ENCODE assay signal across 24 cellular contexts in the genomic region with DNA sequence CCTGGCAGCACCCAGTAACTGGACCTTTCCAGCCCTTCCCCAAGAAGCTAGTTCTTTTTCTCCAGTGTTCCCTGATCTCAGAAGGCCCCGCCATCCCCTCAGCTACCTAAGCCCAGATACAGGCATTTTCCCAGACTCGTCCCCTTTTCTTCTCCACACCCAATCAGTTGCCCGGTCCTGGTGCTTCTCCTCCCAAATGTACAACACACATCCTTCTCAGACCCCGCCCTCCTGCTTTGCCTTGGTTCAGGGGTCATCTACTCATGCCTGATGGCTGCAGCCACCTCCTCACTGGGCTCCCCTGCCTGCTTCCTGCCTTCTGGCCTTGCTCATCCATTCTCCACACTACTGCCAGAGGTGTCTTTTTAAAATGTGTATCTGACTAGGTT. TPM values are rescaled to one million over a fixed set of nuclear protein-coding genes. Genes with fewer than 3 reads are reported as not detected.
"Had no signal": no experiment of that assay in that cellular context is flagged by ENCODE, and none has a peak within 500 bp of the region (broad histone marks: within the 10 kb centered on the region; RNA-seq: fewer than 3 reads in every experiment).

No MANE protein-coding gene starts in this region.

- ATAC-seq: activated CD8-positive, alpha-beta T cell treated with anti-CD3 and anti-CD28 coated beads for 36 hours; activated T-cell treated with anti-CD3 and anti-CD28 coated beads, Interleukin-2, amount 50 U/mL, for 72 hours; T-cell had no signal

- H3K4me3 ChIP-seq: MG63, SK-N-MC had no signal

- H3K27ac Mint-ChIP-seq: activated CD8-positive, alpha-beta T cell treated with anti-CD3 and anti-CD28 coated beads for 36 hours; activated naive CD4-positive, alpha-beta T cell treated with anti-CD3 and anti-CD28 coated beads, Interleukin-2, amount 50 U/mL, for 24 hours; activated T-cell treated with anti-CD3 and anti-CD28 coated beads, Interleukin-2, amount 50 U/mL, for 72 hours; activated T-helper 2 cell treated with anti-CD3 and anti-CD28 coated beads, Interferon-gamma antibody, Interleukin-2, Interleukin-4, amounts not matched to agents 10 μg/mL and 5 μg/mL and 100 μg/mL, durations not matched to agents 14 hours and 24 hours and 36 hours; brain; T-cell had no signal

- H3K27me3 ChIP-seq: MG63 had no signal

- H3K4me3 Mint-ChIP-seq: activated CD8-positive, alpha-beta T cell treated with anti-CD3 and anti-CD28 coated beads for 36 hours; activated naive CD4-positive, alpha-beta T cell treated with anti-CD3 and anti-CD28 coated beads, Interleukin-2, amount 50 U/mL, for 24 hours; activated T-cell treated with anti-CD3 and anti-CD28 coated beads, Interleukin-2, amount 50 U/mL, for 72 hours; brain; T-cell had no signal

- H3K27me3 Mint-ChIP-seq: activated CD8-positive, alpha-beta T cell treated with anti-CD3 and anti-CD28 coated beads for 36 hours; activated naive CD4-positive, alpha-beta T cell treated with anti-CD3 and anti-CD28 coated beads, Interleukin-2, amount 50 U/mL, for 24 hours; T-cell had no signal

- H3K27ac ChIP-seq: KMS-11, SK-N-MC, VCaP had no signal

- H3K36me3 ChIP-seq: MG63 had no signal

- DNase-seq: activated CD4-positive, CD25-positive, alpha-beta regulatory T cell; activated CD8-positive, alpha-beta memory T cell treated with anti-CD3 and anti-CD28 coated beads, Interleukin-2, amount 50 U/mL, for 4 hours; activated CD8-positive, alpha-beta T cell treated with anti-CD3 and anti-CD28 coated beads for 36 hours; activated naive CD4-positive, alpha-beta T cell; activated T-cell treated with anti-CD3 and anti-CD28 coated beads, Interleukin-2, amount 50 U/mL, for 72 hours; amygdala; MG63; MV-4-11; NCI-H1092 treated with DMSO at 0.1 percent for 48 hours; NCI-H1417 treated with DMSO at 0.1 percent for 48 hours; NCI-H1694; NCI-H2029 treated with DMSO at 0.1 percent for 48 hours; NCI-H345; NCI-H510A; NCI-H526 treated with DMSO at 0.1 percent for 48 hours; NCI-H82; T-cell had no signal

- H3K9me3 ChIP-seq: MG63 had no signal

- H3K4me2 ChIP-seq: KMS-11 had no signal

- H3K9me3 Mint-ChIP-seq: activated CD8-positive, alpha-beta T cell treated with anti-CD3 and anti-CD28 coated beads for 36 hours; activated naive CD4-positive, alpha-beta T cell treated with anti-CD3 and anti-CD28 coated beads, Interleukin-2, amount 50 U/mL, for 24 hours; activated T-cell treated with anti-CD3 and anti-CD28 coated beads, Interleukin-2, amount 50 U/mL, for 72 hours; activated T-helper 2 cell treated with anti-CD3 and anti-CD28 coated beads, Interferon-gamma antibody, Interleukin-2, Interleukin-4, amounts not matched to agents 10 μg/mL and 5 μg/mL and 100 μg/mL, durations not matched to agents 14 hours and 24 hours and 36 hours; brain; T-cell had no signal

RNA-seq across cellular contexts. Expression of a gene that starts 44.4 kb away (rescaled TPM):
- total RNA-seq: RPMI7951 had no signal
